Comparison of ENCODE assay signal across 1 cellular context in the genomic region with DNA sequence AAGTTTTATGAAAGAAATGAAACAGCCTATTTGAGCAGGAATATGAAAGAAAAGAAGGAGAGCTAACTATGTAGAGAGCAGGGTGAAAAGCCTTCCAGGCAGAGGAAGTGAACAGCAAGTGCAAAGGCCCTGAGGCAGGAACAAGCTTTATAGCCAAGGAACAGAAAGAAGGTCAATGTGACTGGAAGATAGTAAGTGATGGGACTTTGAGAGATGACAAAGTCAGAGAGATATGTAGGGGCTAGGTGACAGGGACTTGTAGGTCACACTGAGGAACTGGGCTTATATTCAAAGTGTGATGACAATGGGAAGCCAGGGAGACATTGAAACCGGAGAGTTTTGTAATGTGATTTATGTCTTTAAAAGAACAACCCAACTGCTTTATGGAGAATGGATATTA.
TF ChIP-seq lines count a peak whose summit lies in the region.

No MANE protein-coding gene starts in this region.

TF ChIP-seq in IMR-90, 13 proteins besides CTCF, POLR2A, EP300 and RAD21:
- TF ChIP-seq BHLHE40 (IDR thresholded peaks at IDR 0.05; ENCODE audit: low read depth, low read length) (no peak), RFX5 (IDR thresholded peaks at IDR 0.05; ENCODE audit: low read depth, low read length) (no peak), CHD1 (IDR thresholded peaks at IDR 0.05; ENCODE audit: low read depth, low read length) (no peak), NFE2L2 (IDR thresholded peaks at IDR 0.05; ENCODE audit: low read depth, low read length) (no peak), MAFK (IDR thresholded peaks at IDR 0.05; ENCODE audit: low read depth, low read length) (no peak), MAZ (IDR thresholded peaks at IDR 0.05; ENCODE audit: borderline replicate concordance, low read depth, low read length) (no peak), CEBPB (IDR thresholded peaks at IDR 0.05; ENCODE audit: low read depth, low read length) (no peak), SMC3 (IDR thresholded peaks at IDR 0.05; ENCODE audit: low read depth, low read length) (no peak), RCOR1 (IDR thresholded peaks at IDR 0.05; ENCODE audit: insufficient replicate concordance, low read length) (no peak), MXI1 (IDR thresholded peaks at IDR 0.05; ENCODE audit: borderline replicate concordance, low read depth, low read length) (no peak)
- TF ChIP-seq, protein P1, sequence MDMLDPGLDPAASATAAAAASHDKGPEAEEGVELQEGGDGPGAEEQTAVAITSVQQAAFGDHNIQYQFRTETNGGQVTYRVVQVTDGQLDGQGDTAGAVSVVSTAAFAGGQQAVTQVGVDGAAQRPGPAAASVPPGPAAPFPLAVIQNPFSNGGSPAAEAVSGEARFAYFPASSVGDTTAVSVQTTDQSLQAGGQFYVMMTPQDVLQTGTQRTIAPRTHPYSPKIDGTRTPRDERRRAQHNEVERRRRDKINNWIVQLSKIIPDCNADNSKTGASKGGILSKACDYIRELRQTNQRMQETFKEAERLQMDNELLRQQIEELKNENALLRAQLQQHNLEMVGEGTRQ (IDR thresholded peaks at IDR 0.05; ENCODE audit: low read depth, low read length) = no peak
- TF ChIP-seq, protein P2, sequence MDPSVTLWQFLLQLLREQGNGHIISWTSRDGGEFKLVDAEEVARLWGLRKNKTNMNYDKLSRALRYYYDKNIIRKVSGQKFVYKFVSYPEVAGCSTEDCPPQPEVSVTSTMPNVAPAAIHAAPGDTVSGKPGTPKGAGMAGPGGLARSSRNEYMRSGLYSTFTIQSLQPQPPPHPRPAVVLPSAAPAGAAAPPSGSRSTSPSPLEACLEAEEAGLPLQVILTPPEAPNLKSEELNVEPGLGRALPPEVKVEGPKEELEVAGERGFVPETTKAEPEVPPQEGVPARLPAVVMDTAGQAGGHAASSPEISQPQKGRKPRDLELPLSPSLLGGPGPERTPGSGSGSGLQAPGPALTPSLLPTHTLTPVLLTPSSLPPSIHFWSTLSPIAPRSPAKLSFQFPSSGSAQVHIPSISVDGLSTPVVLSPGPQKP (IDR thresholded peaks at IDR 0.05; ENCODE audit: borderline replicate concordance, low read depth, low read length) = no peak
TF ChIP-seq in IMR-90: peak in this region for 0.
